In genomic region chr4:2964077-2964471, GRCh38 we compare ENCODE assay signal across 8 cellular contexts. TPM values are rescaled to one million over a fixed set of nuclear protein-coding genes. Genes with fewer than 3 reads are reported as not detected.
DNase-seq lines count a peak whose midpoint lies in the region; ATAC-seq, FAIRE-seq and TF ChIP-seq lines count a peak whose summit lies in the region.

No MANE protein-coding gene starts in this region.

- peak overlapping the region in 20 of 21 experiments; percentile 49 to 98 (median 88) for H3K27ac ChIP-seq in skin epidermis

- H3K36me3 Mint-ChIP-seq in activated T-cell treated with anti-CD3 and anti-CD28 coated beads, Interleukin-2, amount 50 U/mL, for 72 hours (ENCODE audit: insufficient read depth in 2 of 2) = peaks cover 2% of the 10 kb centered on the region in 2 donors

- H3K4me3 ChIP-seq in HFF-Myc (replicated peaks; ENCODE audit: low read depth, low read length) = peak overlapping the region; percentile 96
- peak overlapping the region; percentile 70 to 99 (median 94) for H3K4me3 ChIP-seq in skin epidermis

- DNase-seq in HFF-Myc (ENCODE audit: extremely low read depth, low read depth) (no peak), hepatic stellate cell (ENCODE audit: low spot score) (peak; percentile 44), NCI-H146 treated with DMSO at 0.1 percent for 48 hours (lab: John Stamatoyannopoulos, UW; ENCODE audit: unreplicated experiment) (no peak), GM12892 (ENCODE audit: insufficient read length) (no peak)
- DNase-seq in activated T-cell treated with anti-CD3 and anti-CD28 coated beads, Interleukin-2, amount 50 U/mL, for 72 hours = no peak

- peak overlapping the region; percentile 86 to 93 for H3K4me3 Mint-ChIP-seq in activated T-cell treated with anti-CD3 and anti-CD28 coated beads, Interleukin-2, amount 50 U/mL, for 72 hours

- no peak for ATAC-seq in activated T-cell treated with anti-CD3 and anti-CD28 coated beads, Interleukin-2, amount 50 U/mL, for 72 hours (replicated peaks in 1 of 2)
- ATAC-seq in GM18520 (IDR thresholded peaks at IDR 0.05; ENCODE audit: unreplicated experiment) (no peak), HG03469 (IDR thresholded peaks at IDR 0.05; ENCODE audit: unreplicated experiment) (no peak)

- no peak for TF ChIP-seq CTCF in HFF-Myc (IDR thresholded peaks at IDR 0.05; ENCODE audit: low read depth, low read length, missing control alignments)

- no peaks in the 10 kb centered on the region for H3K27me3 Mint-ChIP-seq in activated T-cell treated with anti-CD3 and anti-CD28 coated beads, Interleukin-2, amount 50 U/mL, for 72 hours (ENCODE audit: low read depth)

- no peak for FAIRE-seq in GM12892 (lab: Jason Lieb, UNC)

- H3K9me3 Mint-ChIP-seq in activated T-cell treated with anti-CD3 and anti-CD28 coated beads, Interleukin-2, amount 50 U/mL, for 72 hours = no peaks in the 10 kb centered on the region

- H3K27ac Mint-ChIP-seq in activated T-cell treated with anti-CD3 and anti-CD28 coated beads, Interleukin-2, amount 50 U/mL, for 72 hours = no peak overlapping the region

- no peak for TF ChIP-seq POLR2A in GM12892 (IDR thresholded peaks at IDR 0.05; ENCODE audit: low read depth, low read length)

- peaks cover 34% of the 10 kb centered on the region for H3K4me1 Mint-ChIP-seq in activated T-cell treated with anti-CD3 and anti-CD28 coated beads, Interleukin-2, amount 50 U/mL, for 72 hours (ENCODE audit: low read depth)

RNA-seq across cellular contexts. Expression of gene GRK4, which starts 0.7 kb away (rescaled TPM):
- 1 to 10 TPM; 3.8 to 5.5 TPM for total RNA-seq in activated T-cell treated with anti-CD3 and anti-CD28 coated beads, Interleukin-2, amount 50 U/mL, for 72 hours
- 3.7 TPM for polyA plus RNA-seq in GM12892 (2012; ENCODE audit: missing spikeins)

RNA-seq across cellular contexts. Expression of gene NOP14, which starts 0.9 kb away (rescaled TPM):
- 10 to 100 TPM; 72.0 to 75.8 TPM for total RNA-seq in activated T-cell treated with anti-CD3 and anti-CD28 coated beads, Interleukin-2, amount 50 U/mL, for 72 hours
- polyA plus RNA-seq in GM12892 (2012; ENCODE audit: missing spikeins) = 36.9 TPM
